Comparison of ENCODE assay signal across 8 cellular contexts in the genomic region with DNA sequence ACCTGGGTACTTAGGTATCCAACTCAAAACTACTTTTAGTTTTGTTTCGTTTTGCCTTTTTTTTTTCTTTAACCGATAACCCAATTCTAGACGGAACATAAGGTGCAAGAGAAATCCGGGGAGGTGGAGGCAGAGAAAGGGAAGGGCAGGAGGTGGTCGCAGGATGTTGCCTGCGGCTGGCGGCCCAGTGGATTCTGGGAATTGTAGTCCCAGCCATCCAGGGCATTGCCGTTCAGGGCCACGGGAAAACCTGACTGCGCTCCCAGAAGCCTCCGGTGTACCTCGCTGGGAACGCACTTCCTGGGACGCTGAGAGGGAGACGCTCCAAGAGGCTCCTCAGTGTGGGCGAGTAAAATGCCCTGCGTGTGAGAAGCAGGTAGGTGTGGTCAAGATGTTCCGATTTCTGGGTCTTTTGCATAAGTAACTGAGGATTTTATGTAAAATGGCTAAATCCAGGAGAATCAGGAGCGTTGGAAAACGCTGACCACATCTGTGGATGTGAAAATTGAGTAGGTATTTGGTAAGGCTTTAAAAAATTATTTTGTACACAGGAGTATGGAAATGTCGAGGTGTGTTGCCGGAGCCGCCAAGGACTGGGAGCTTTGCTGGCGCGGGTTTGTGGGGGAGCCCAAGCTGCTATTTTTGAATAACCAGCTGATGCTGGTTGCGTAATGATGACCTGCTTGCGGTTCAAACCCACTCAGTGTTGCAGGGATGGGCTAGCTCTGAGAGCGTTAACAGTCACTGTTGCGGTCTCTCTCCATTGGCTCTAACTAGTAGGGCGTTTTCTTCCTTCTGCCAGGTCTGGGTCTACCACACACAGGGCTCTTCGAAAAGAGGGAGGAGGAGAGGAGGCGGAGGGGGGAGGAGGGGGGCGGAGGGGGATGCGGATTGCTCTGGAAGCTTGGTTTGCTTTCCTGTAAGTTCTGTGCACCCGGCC. TPM values are rescaled to one million over a fixed set of nuclear protein-coding genes. Genes with fewer than 3 reads are reported as not detected.
DNase-seq lines count a peak whose midpoint lies in the region; ATAC-seq and TF ChIP-seq lines count a peak whose summit lies in the region.

Gene CLDN12 (plus strand): TSS at position 288 of the 940 bp plus-strand sequence. CDS start 9,216 bp downstream, outside the sequence.

- H3K27me3 Mint-ChIP-seq in nephron (ENCODE audit: low read depth), result peaks cover 4% of the 10 kb centered on the region
- no peaks in the 10 kb centered on the region for H3K27me3 Mint-ChIP-seq in stimulated activated naive CD8-positive, alpha-beta T cell treated with anti-CD3 and anti-CD28 coated beads, Interleukin-15, Interleukin-2, amounts not matched to agents 100 ng/mL and 50 ng/mL, for 24 hours

- no peaks in the 10 kb centered on the region for H3K27me3 ChIP-seq in RWPE2 (ENCODE audit: insufficient read depth, poor library complexity, severe bottlenecking)

- H3K9me3 Mint-ChIP-seq in nephron, result peaks cover 2% of the 10 kb centered on the region
- peaks cover 9% of the 10 kb centered on the region for H3K9me3 Mint-ChIP-seq in stimulated activated naive CD8-positive, alpha-beta T cell treated with anti-CD3 and anti-CD28 coated beads, Interleukin-15, Interleukin-2, amounts not matched to agents 100 ng/mL and 50 ng/mL, for 24 hours

- peaks cover 12% of the 10 kb centered on the region for H3K36me3 Mint-ChIP-seq in nephron (ENCODE audit: low read depth)
- peaks cover 4% of the 10 kb centered on the region for H3K36me3 Mint-ChIP-seq in stimulated activated naive CD8-positive, alpha-beta T cell treated with anti-CD3 and anti-CD28 coated beads, Interleukin-15, Interleukin-2, amounts not matched to agents 100 ng/mL and 50 ng/mL, for 24 hours (ENCODE audit: low read depth)

- H3K9me3 ChIP-seq in RWPE2 (ENCODE audit: severe bottlenecking), result peaks cover 2% of the 10 kb centered on the region

- TF ChIP-seq CTCF in LNCaP clone FGC (IDR thresholded peaks at IDR 0.05; ENCODE audit: control insufficient read depth, extremely low read depth, insufficient read depth) (no peak), RWPE2 (IDR thresholded peaks at IDR 0.05; ENCODE audit: poor library complexity, severe bottlenecking) (no peak), nephron (IDR thresholded peaks at IDR 0.05; ENCODE audit: unreplicated experiment in 3 of 3) (no peak)

- H3K4me3 Mint-ChIP-seq in nephron, result peak within 1 kb of the TSS; percentile 97 to 100 (median 99)
- H3K4me3 Mint-ChIP-seq in stimulated activated naive CD8-positive, alpha-beta T cell treated with anti-CD3 and anti-CD28 coated beads, Interleukin-15, Interleukin-2, amounts not matched to agents 100 ng/mL and 50 ng/mL, for 24 hours, result peak within 1 kb of the TSS; percentile 94

- H3K4me1 Mint-ChIP-seq in nephron, result peaks cover 14% of the 10 kb centered on the region
- H3K4me1 Mint-ChIP-seq in stimulated activated naive CD8-positive, alpha-beta T cell treated with anti-CD3 and anti-CD28 coated beads, Interleukin-15, Interleukin-2, amounts not matched to agents 100 ng/mL and 50 ng/mL, for 24 hours (ENCODE audit: low read depth), result peaks cover 25% of the 10 kb centered on the region

- H3K4me3 ChIP-seq in LNCaP clone FGC (ENCODE audit: low read depth, low read length) (peak within 1 kb of the TSS; percentile 85), RWPE2 (ENCODE audit: severe bottlenecking) (peak within 1 kb of the TSS; percentile 45)

- H3K27ac Mint-ChIP-seq in nephron, result peak within 1 kb of the TSS; percentile 91 to 98 (median 96)
- H3K27ac Mint-ChIP-seq in stimulated activated naive CD8-positive, alpha-beta T cell treated with anti-CD3 and anti-CD28 coated beads, Interleukin-15, Interleukin-2, amounts not matched to agents 100 ng/mL and 50 ng/mL, for 24 hours, result peak within 1 kb of the TSS; percentile 92

- DNase-seq in ELF-1 (ENCODE audit: low read depth, low spot score) (peak; percentile 91), H4 (ENCODE audit: low spot score) (peak; percentile 99), LNCaP clone FGC (ENCODE audit: low read depth) (peak; percentile 95), RWPE2 (ENCODE audit: low spot score) (peak; percentile 89), fibroblast of the conjunctiva (ENCODE audit: low read depth) (peak; percentile 96)
- DNase-seq in activated effector memory CD4-positive, alpha-beta T cell treated with Interleukin-2 at 50 U/mL for 16 hours, result peak; percentile 47

- peak; percentile 99 for ATAC-seq in RWPE2 (ENCODE audit: low read depth)

- peaks cover 9% of the 10 kb centered on the region for H3K4me1 ChIP-seq in RWPE2 (ENCODE audit: insufficient read depth, poor library complexity, severe bottlenecking)

- H3K27ac ChIP-seq in RWPE2 (ENCODE audit: poor library complexity, severe bottlenecking), result peak within 1 kb of the TSS; percentile 86

- peaks cover 36% of the 10 kb centered on the region for H3K36me3 ChIP-seq in RWPE2 (ENCODE audit: low read depth)

RNA-seq across cellular contexts. Expression of gene CLDN12, which starts in this region (rescaled TPM):
- total RNA-seq in H4 (2014; rRNA removed; shearing (Covaris generic)), result 31.2 and 40.5 TPM in 2 replicates

Comparison
In these comparisons a context has a peak if more than half of its experiments do, and no peak if none do; other contexts are left out.
1. Peak in every context shown above with its lines: DNase-seq, ATAC-seq, H3K4me3 ChIP-seq and H3K27ac ChIP-seq.
2. DNase-seq: peak in every context shown above with its lines; median percentile 99 in H4; 96 in fibroblast of the conjunctiva; 95 in LNCaP clone FGC; 91 in ELF-1; 89 in RWPE2; 47 in activated effector memory CD4-positive, alpha-beta T cell treated with Interleukin-2 at 50 U/mL for 16 hours.